9 cellular contexts compared by ENCODE assay signal in genomic region chr6:159979136-159979874, GRCh38. TPM values are rescaled to one million over a fixed set of nuclear protein-coding genes. Genes with fewer than 3 reads are reported as not detected.
DNase-seq lines count a peak whose midpoint lies in the region; ATAC-seq and TF ChIP-seq lines count a peak whose summit lies in the region.
"Had no signal": no experiment of that assay in that cellular context is flagged by ENCODE, and none has a peak within 500 bp of the region (broad histone marks: within the 10 kb centered on the region; RNA-seq: fewer than 3 reads in every experiment).

No MANE protein-coding gene starts in this region.

- no peak for TF ChIP-seq EP300 in SK-N-SH (IDR thresholded peaks at IDR 0.05; ENCODE audit: borderline replicate concordance in 1 of 2, low read depth in 1 of 2, low read length in 1 of 2)

- CTCF ChIA-PET in SK-N-SH (lab: Yijun Ruan, JAX): interaction anchor here (1.8 kb wide), 1 partner anchor 10 kb away, joined by 5 read pairs; the partner anchor contains the start of gene IGF2R

- ATAC-seq in DND-41 (ENCODE audit: insufficient read depth, low read depth): peak; percentile 86
- ATAC-seq in GM21423 (IDR thresholded peaks at IDR 0.05; ENCODE audit: unreplicated experiment): peak; percentile 60
- ATAC-seq in memory B cell (ENCODE audit: low read depth): peak; percentile 68

- H3K9ac ChIP-seq in DND-41 (ENCODE audit: low read depth, low read length): peak overlapping the region; percentile 69
- H3K9ac ChIP-seq in SK-N-SH: no peak overlapping the region
- H3K9ac ChIP-seq in subcutaneous abdominal adipose tissue (ENCODE audit: low read length in 5 of 5): no peak overlapping the region
- H3K9ac ChIP-seq: parathyroid adenoma had no signal

- POLR2A ChIA-PET in SK-N-SH (lab: Yijun Ruan, JAX): no interaction called here

- H3K79me2 ChIP-seq in DND-41 (ENCODE audit: insufficient read depth, low read length) (peaks cover 96% of the 10 kb centered on the region), SK-N-SH (ENCODE audit: insufficient read depth) (peaks cover 97% of the 10 kb centered on the region)

- no peak for TF ChIP-seq RAD21 in SK-N-SH (IDR thresholded peaks at IDR 0.05; ENCODE audit: low read length)

- H3K27me3 ChIP-seq in DND-41 (ENCODE audit: insufficient read depth, low read length, poor library complexity) (no peaks in the 10 kb centered on the region), SK-N-SH (ENCODE audit: insufficient read depth) (no peaks in the 10 kb centered on the region), ascending aorta (no peaks in the 10 kb centered on the region), subcutaneous abdominal adipose tissue (ENCODE audit: control insufficient read depth in 5 of 5, insufficient read depth in 4 of 5, low read length in 5 of 5) (no peaks in the 10 kb centered on the region)

- H3K4me1 Mint-ChIP-seq in memory B cell: peaks cover 56% of the 10 kb centered on the region

- H3K27ac ChIP-seq in DND-41 (ENCODE audit: low read length) (peak overlapping the region; percentile 84), SK-N-SH (ENCODE audit: low read depth in 2 of 2, low read length in 1 of 2) (no peak overlapping the region), ascending aorta (peak overlapping the region; percentile 58 to 78), subcutaneous abdominal adipose tissue (ENCODE audit: low read depth, low read length) (peak overlapping the region; percentile 47)
- H3K27ac ChIP-seq: parathyroid adenoma had no signal

- H3K27ac Mint-ChIP-seq in memory B cell: peak overlapping the region; percentile 4

- H3K36me3 Mint-ChIP-seq in memory B cell: no peaks in the 10 kb centered on the region

- peak; percentile 91 for DNase-seq in DND-41
- peak; percentile 66 for DNase-seq in HT1080 (ENCODE audit: low read depth)
- DNase-seq in SK-N-SH: no peak
- DNase-seq in ascending aorta (ENCODE audit: low spot score in 2 of 2): peak in 1 of 2 donors; percentile 80
- DNase-seq in memory B cell (ENCODE audit: low spot score in 2 of 2): peak; percentile 23 to 34
- no peak for DNase-seq in cerebellar nuclear complex (lab: John Stamatoyannopoulos, UW)

- intact Hi-C loops in ascending aorta (cut with DNase I): loop anchor here (2.0 kb wide), 1 partner anchor 63 kb away; no protein-coding TSS in a partner anchor

- H3K9me3 Mint-ChIP-seq in memory B cell: no peaks in the 10 kb centered on the region

- H3K9me3 ChIP-seq in DND-41 (ENCODE audit: insufficient read depth, low read length, severe bottlenecking): no peaks in the 10 kb centered on the region
- H3K9me3 ChIP-seq in SK-N-SH: no peaks in the 10 kb centered on the region
- no peaks in the 10 kb centered on the region for H3K9me3 ChIP-seq in ascending aorta
- no peaks in the 10 kb centered on the region for H3K9me3 ChIP-seq in subcutaneous abdominal adipose tissue (ENCODE audit: control insufficient read depth in 5 of 5, low read length in 5 of 5)

- peak; percentile 38 for TF ChIP-seq CTCF in DND-41 (IDR thresholded peaks at IDR 0.05; ENCODE audit: borderline replicate concordance, extremely low read depth, low read length, poor library complexity, severe bottlenecking)
- TF ChIP-seq CTCF in SK-N-SH (IDR thresholded peaks at IDR 0.05): no peak
- no peak for TF ChIP-seq CTCF in ascending aorta (IDR thresholded peaks at IDR 0.05)

- H2AFZ ChIP-seq in DND-41 (ENCODE audit: low read depth, low read length) (peak overlapping the region; percentile 7; the same call in 1 of the 2 replicates), SK-N-SH (ENCODE audit: low read depth) (no peak overlapping the region)
- H2AFZ ChIP-seq: parathyroid adenoma had no signal

- peak overlapping the region; percentile 11 for H3K4me3 Mint-ChIP-seq in memory B cell

- H3F3A ChIP-seq in SK-N-SH (replicated peaks; ENCODE audit: insufficient read depth): peaks cover 7% of the 10 kb centered on the region

- peak overlapping the region in 1 of 2 experiments; percentile 47; a peak in 2 of 4 replicates for H3K4me3 ChIP-seq in DND-41 (ENCODE audit: low read depth in 1 of 2, low read length in 2 of 2)
- H3K4me3 ChIP-seq in SK-N-SH (ENCODE audit: low read depth in 2 of 2, low read length in 1 of 2): no peak overlapping the region
- H3K4me3 ChIP-seq in ascending aorta: peak overlapping the region in 1 of 2 donors; percentile 7
- peak overlapping the region in 2 of 5 donors; percentile 1 to 32 for H3K4me3 ChIP-seq in subcutaneous abdominal adipose tissue (ENCODE audit: low read depth in 1 of 5, low read length in 5 of 5)

- H3K36me3 ChIP-seq in DND-41 (ENCODE audit: insufficient read depth, low read length): peaks cover 4% of the 10 kb centered on the region; the same call in 1 of the 2 replicates
- H3K36me3 ChIP-seq in SK-N-SH (replicated peaks in 1 of 2; ENCODE audit: control insufficient read depth in 1 of 2, insufficient read depth in 2 of 2, low read length in 1 of 2): no peaks in the 10 kb centered on the region
- H3K36me3 ChIP-seq in ascending aorta: no peaks in the 10 kb centered on the region
- no peaks in the 10 kb centered on the region for H3K36me3 ChIP-seq in subcutaneous abdominal adipose tissue (ENCODE audit: control insufficient read depth in 5 of 5, insufficient read depth in 5 of 5, low read length in 5 of 5)

- peak overlapping the region; percentile 67 for H3K4me2 ChIP-seq in DND-41 (ENCODE audit: insufficient read depth, low read length)
- H3K4me2 ChIP-seq in SK-N-SH: 0 out of 2 replicates have a peak overlapping the region, but pooled peaks have one; percentile 10

- no peaks in the 10 kb centered on the region; the same call in 1 of the 2 replicates for H3K9me2 ChIP-seq in SK-N-SH

- peaks cover 98% of the 10 kb centered on the region for H3K4me1 ChIP-seq in DND-41 (ENCODE audit: insufficient read depth, low read length)
- peaks cover 40 to 58% of the 10 kb centered on the region in 2 experiments for H3K4me1 ChIP-seq in SK-N-SH (ENCODE audit: control insufficient read depth in 1 of 2, insufficient read depth in 2 of 2, low read depth in 1 of 2, low read length in 1 of 2)
- H3K4me1 ChIP-seq in ascending aorta: peaks cover 29 to 55% of the 10 kb centered on the region in 2 donors
- peaks cover 31 to 79% (median 72%) of the 10 kb centered on the region in 5 donors for H3K4me1 ChIP-seq in subcutaneous abdominal adipose tissue (ENCODE audit: control insufficient read depth in 5 of 5, insufficient read depth in 5 of 5, low read length in 5 of 5)

- 90% methylated on average over 10 of the region's 11 CpGs for WGBS in SK-N-SH (ENCODE audit: low lambda C conversion rate)

- H3K27me3 Mint-ChIP-seq in memory B cell: no peaks in the 10 kb centered on the region

- H4K20me1 ChIP-seq in DND-41 (ENCODE audit: insufficient read depth, low read length) (peaks cover 64% of the 10 kb centered on the region), SK-N-SH (ENCODE audit: insufficient read depth) (peaks cover 97% of the 10 kb centered on the region)

TF ChIP-seq in SK-N-SH, 30 proteins besides CTCF, POLR2A, EP300 and RAD21:
- no peak for TF ChIP-seq MXI1 (IDR thresholded peaks at IDR 0.05; ENCODE audit: low read depth, low read length)
- TF ChIP-seq, protein P1, sequence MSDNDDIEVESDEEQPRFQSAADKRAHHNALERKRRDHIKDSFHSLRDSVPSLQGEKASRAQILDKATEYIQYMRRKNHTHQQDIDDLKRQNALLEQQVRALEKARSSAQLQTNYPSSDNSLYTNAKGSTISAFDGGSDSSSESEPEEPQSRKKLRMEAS (IDR thresholded peaks at IDR 0.05; ENCODE audit: low read depth): 0 out of 2 replicates have a peak, but pooled peaks have one; percentile 42
- no peak for TF ChIP-seq RXRA (IDR thresholded peaks at IDR 0.05; ENCODE audit: borderline replicate concordance, low read depth)
- TF ChIP-seq EZH2phosphoT487 (IDR thresholded peaks at IDR 0.05; ENCODE audit: borderline replicate concordance, low read depth): no peak
- TF ChIP-seq RFX5 (IDR thresholded peaks at IDR 0.05; ENCODE audit: low read length): no peak
- TF ChIP-seq FOSL2 (IDR thresholded peaks at IDR 0.05; ENCODE audit: borderline replicate concordance, low read depth): 0 out of 2 replicates have a peak, but pooled peaks have one; percentile 42
- no peak for TF ChIP-seq POLR2AphosphoS5 (IDR thresholded peaks at IDR 0.05; ENCODE audit: low read depth, low read length)

RNA-seq across cellular contexts. Expression of gene IGF2R, which starts 10.4 kb away (rescaled TPM):
- total RNA-seq in HT1080 (2014; rRNA removed; shearing (Covaris generic)): 38.1 and 39.1 TPM in 2 replicates
- polyA plus RNA-seq in HT1080 (2015; cell fraction: cytosol; rRNA removed): 21.5 and 25.1 TPM in 2 replicates
- 236 and 253 TPM in 2 replicates for polyA plus RNA-seq in HT1080 (2015; cell fraction: nucleus; rRNA removed)
- 25.7 and 45.0 TPM in 2 replicates for polyA plus RNA-seq in SK-N-SH (2012; rRNA removed)
- polyA plus RNA-seq in SK-N-SH (2012; cell fraction: cytosol; rRNA removed): 34.7 and 43.1 TPM in 2 replicates
- polyA plus RNA-seq in SK-N-SH (2012; cell fraction: nucleus; rRNA removed): 52.3 and 71.0 TPM in 2 replicates
- total RNA-seq in ascending aorta: 104 TPM

Comparison
In these comparisons a context has a peak if more than half of its experiments do, and no peak if none do; other contexts are left out.
1. DNase-seq: peak in DND-41 (single experiment), HT1080 (single experiment) and memory B cell (2 of 2); none in SK-N-SH (single experiment) and cerebellar nuclear complex (0 of 2).
2. H3K27ac ChIP-seq: peak in DND-41 (single experiment), ascending aorta (2 of 2) and subcutaneous abdominal adipose tissue (single experiment); none in SK-N-SH (0 of 2).
3. Peak in every context shown above with its lines, with median percentiles within 50 percentile points of each other: ATAC-seq.